Comparison of ENCODE assay signal across 14 cellular contexts in the genomic region with DNA sequence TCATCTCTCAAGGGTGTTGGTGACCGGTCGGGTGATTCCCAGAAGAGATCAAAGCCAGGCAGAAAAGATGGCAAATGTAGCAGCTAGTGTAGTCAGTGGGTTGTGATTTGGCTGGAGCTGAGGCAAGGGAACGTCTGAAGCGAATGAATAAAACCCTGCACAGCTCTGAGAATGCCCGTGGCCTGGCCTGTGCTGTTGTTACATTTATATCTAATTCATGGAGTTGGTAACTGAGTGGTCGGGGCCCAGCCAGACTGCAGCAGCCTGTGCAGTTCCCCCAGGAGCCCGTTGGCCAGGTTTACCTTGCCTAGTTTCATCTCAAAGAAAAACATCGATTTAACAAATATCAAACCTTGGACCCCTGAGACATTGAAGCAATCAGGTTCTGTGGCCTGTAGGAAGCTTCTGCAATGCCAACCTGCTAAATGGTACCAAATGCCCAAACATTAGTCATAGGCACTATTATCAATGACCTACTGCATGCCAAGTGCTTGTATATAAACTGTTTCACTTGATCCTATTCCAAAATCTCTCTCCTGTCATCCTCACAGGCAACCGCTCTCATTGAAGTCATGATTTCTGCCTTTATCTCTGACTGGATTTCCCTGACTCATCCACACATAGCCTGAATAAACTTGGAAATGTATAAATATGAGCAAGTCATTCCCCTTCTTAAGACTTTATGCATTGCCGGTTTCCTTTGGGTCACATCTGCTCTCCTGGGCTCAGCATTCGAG.
DNase-seq lines count a peak whose midpoint lies in the region; ATAC-seq, FAIRE-seq and TF ChIP-seq lines count a peak whose summit lies in the region.
"Had no signal": no experiment of that assay in that cellular context is flagged by ENCODE, and none has a peak within 500 bp of the region (broad histone marks: within the 10 kb centered on the region; RNA-seq: fewer than 3 reads in every experiment).

No MANE protein-coding gene starts in this region.

- H4K20me1 ChIP-seq in endothelial cell of umbilical vein (replicated peaks; ENCODE audit: control insufficient read depth, extremely low read depth, insufficient read depth, low read length), result no peaks in the 10 kb centered on the region

- no peaks in the 10 kb centered on the region for H3K27me3 ChIP-seq in ACC112 (ENCODE audit: insufficient read depth, low read length)
- no peaks in the 10 kb centered on the region for H3K27me3 ChIP-seq in endothelial cell of umbilical vein (ENCODE audit: control insufficient read depth in 2 of 2, insufficient read depth in 2 of 2, low read length in 2 of 2)
- H3K27me3 ChIP-seq in CD4-positive, alpha-beta memory T cell (ENCODE audit: insufficient read depth, low read length), result no peaks in the 10 kb centered on the region

- peaks cover 0 to 2% (median 0%) of the 10 kb centered on the region in 8 donors for H3K9me3 Mint-ChIP-seq in CD4-positive, alpha-beta memory T cell
- H3K9me3 Mint-ChIP-seq: endodermal cell had no signal

- H3K36me3 Mint-ChIP-seq in CD4-positive, alpha-beta memory T cell, result no peaks in the 10 kb centered on the region

- peak overlapping the region; percentile 82 for H3K27ac ChIP-seq in ACC112 (ENCODE audit: low read depth, low read length)
- H3K27ac ChIP-seq in endothelial cell of umbilical vein (ENCODE audit: insufficient read depth, low read depth, low read length), result no peak overlapping the region
- H3K27ac ChIP-seq in CD4-positive, alpha-beta memory T cell (ENCODE audit: low read depth, low read length), result no peak overlapping the region

- H3K27me3 Mint-ChIP-seq in CD4-positive, alpha-beta memory T cell, result peaks cover 0 to 1% of the 10 kb centered on the region in 2 donors

- no TSS peak for BruUV-seq in endothelial cell of umbilical vein (replicated peaks; lab: Mats Ljungman, UMichigan)

- no peak overlapping the region for H3K4me3 ChIP-seq in ACC112 (ENCODE audit: low read depth, low read length)
- H3K4me3 ChIP-seq in endothelial cell of umbilical vein (replicated peaks in 1 of 3; ENCODE audit: insufficient read depth in 1 of 3, low read depth in 1 of 3, low read length in 3 of 3), result no peak overlapping the region
- H3K4me3 ChIP-seq in CD4-positive, alpha-beta memory T cell (ENCODE audit: low read length in 2 of 2), result no peak overlapping the region

- H3K36me3 ChIP-seq in ACC112 (ENCODE audit: insufficient read depth, low read length) (no peaks in the 10 kb centered on the region), endothelial cell of umbilical vein (ENCODE audit: control insufficient read depth in 2 of 2, extremely low read depth in 1 of 2, insufficient read depth in 2 of 2, low read length in 2 of 2) (no peaks in the 10 kb centered on the region)
- no peaks in the 10 kb centered on the region for H3K36me3 ChIP-seq in CD4-positive, alpha-beta memory T cell (ENCODE audit: insufficient read depth, low read length)

- FAIRE-seq in endothelial cell of umbilical vein (lab: Jason Lieb, UNC), result no peak

- no peaks in the 10 kb centered on the region for H3K4me1 Mint-ChIP-seq in CD4-positive, alpha-beta memory T cell
- H3K4me1 Mint-ChIP-seq: B cell had no signal

- H2AFZ ChIP-seq in ACC112 (ENCODE audit: low read length, unreplicated experiment), result no peak overlapping the region
- no peak overlapping the region for H2AFZ ChIP-seq in endothelial cell of umbilical vein (ENCODE audit: low read depth, low read length)

- H3K79me2 ChIP-seq in ACC112 (ENCODE audit: control insufficient read depth, insufficient read depth, low read length, unreplicated experiment) (no peaks in the 10 kb centered on the region), endothelial cell of umbilical vein (ENCODE audit: control insufficient read depth, insufficient read depth, low read length) (no peaks in the 10 kb centered on the region)

- H3K27ac Mint-ChIP-seq in CD4-positive, alpha-beta memory T cell, result no peak overlapping the region
- H3K27ac Mint-ChIP-seq: B cell, endodermal cell had no signal

- no peak overlapping the region for H3K4me3 Mint-ChIP-seq in CD4-positive, alpha-beta memory T cell
- H3K4me3 Mint-ChIP-seq: B cell, endodermal cell had no signal

- no peak for TF ChIP-seq CTCF in endothelial cell of umbilical vein (IDR thresholded peaks at IDR 0.05; ENCODE audit: extremely low read depth in 1 of 2, insufficient read depth in 1 of 2, low read depth in 1 of 2, low read length in 2 of 2)
- TF ChIP-seq CTCF in omental fat pad (IDR thresholded peaks at IDR 0.05), result no peak

- DNase-seq in NCI-H226, result peak; percentile 81
- peak; percentile 53 for DNase-seq in endothelial cell of umbilical vein (ENCODE audit: low read depth, low spot score)
- no peak for DNase-seq in omental fat pad (ENCODE audit: low spot score)
- no peak for DNase-seq in NCI-H1105 treated with DMSO at 0.1 percent for 48 hours (lab: John Stamatoyannopoulos, UW)
- no peak for DNase-seq in CD4-positive, alpha-beta memory T cell
- DNase-seq: activated CD4-positive, CD25-positive, alpha-beta regulatory T cell; activated effector memory CD4-positive, alpha-beta T cell treated with Interleukin-2 at 50 U/mL for 16 hours; endodermal cell; left cardiac atrium had no signal

- peak; percentile 64 for ATAC-seq in omental fat pad (ENCODE audit: low FRiP score)
- ATAC-seq in GM19351 (IDR thresholded peaks at IDR 0.05; ENCODE audit: unreplicated experiment), result no peak
- no peak for ATAC-seq in GM21528 (IDR thresholded peaks at IDR 0.05; ENCODE audit: low FRiP score, unreplicated experiment)
- ATAC-seq: Panc1 had no signal

- no peak overlapping the region for H3K4me2 ChIP-seq in endothelial cell of umbilical vein (ENCODE audit: insufficient read depth, low read length)

- TF ChIP-seq POLR2A in endothelial cell of umbilical vein (IDR thresholded peaks at IDR 0.05; ENCODE audit: low read depth, low read length), result no peak

- no peaks in the 10 kb centered on the region for H3K9me3 ChIP-seq in endothelial cell of umbilical vein (replicated peaks; ENCODE audit: control insufficient read depth, insufficient read depth, low read length)
- no peaks in the 10 kb centered on the region for H3K9me3 ChIP-seq in CD4-positive, alpha-beta memory T cell (ENCODE audit: control insufficient read depth in 1 of 2, low read length in 2 of 2)

- intact Hi-C loops in endothelial cell of umbilical vein (cut with micrococcal nuclease), result no loop called here
- intact Hi-C loops in CD4-positive, alpha-beta memory T cell (cut with micrococcal nuclease), result no loop called here

- POLR2A ChIA-PET in endothelial cell of umbilical vein (lab: Charles Lee), result no interaction called here
- POLR2A ChIA-PET in CD4-positive, alpha-beta memory T cell (lab: Charles Lee; ENCODE audit: partially characterized antibody), result no interaction called here

- CTCF ChIA-PET in endothelial cell of umbilical vein (lab: Charles Lee), result interaction anchor here (1.5 kb wide), 1 partner anchor 23 kb away, joined by 3 read pairs; no protein-coding TSS in a partner anchor
- CTCF ChIA-PET in CD4-positive, alpha-beta memory T cell (lab: Charles Lee; ENCODE audit: partially characterized antibody), result no interaction called here

- no peaks in the 10 kb centered on the region for H3K9me1 ChIP-seq in endothelial cell of umbilical vein (replicated peaks; ENCODE audit: control insufficient read depth, extremely low read depth, insufficient read depth, low read length)

- H3K9ac ChIP-seq in endothelial cell of umbilical vein (replicated peaks; ENCODE audit: extremely low read depth, insufficient read depth, low read length), result no peak overlapping the region

- dilution Hi-C loops in endothelial cell of umbilical vein (cut with MboI; ENCODE audit: extremely low pct_ligation_motif_present, low sequenced_read_pairs), result no loop called here

- peaks cover 33% of the 10 kb centered on the region for H3K4me1 ChIP-seq in ACC112 (ENCODE audit: control insufficient read depth, insufficient read depth, low read length, unreplicated experiment)
- peaks cover 5% of the 10 kb centered on the region for H3K4me1 ChIP-seq in endothelial cell of umbilical vein (ENCODE audit: control insufficient read depth, extremely low read depth, insufficient read depth, low read length)
- no peaks in the 10 kb centered on the region for H3K4me1 ChIP-seq in CD4-positive, alpha-beta memory T cell (ENCODE audit: insufficient read depth, low read length)

TF ChIP-seq in endothelial cell of umbilical vein, 7 proteins besides CTCF, POLR2A, EP300 and RAD21:
- no peak for TF ChIP-seq JUN (IDR thresholded peaks at IDR 0.05; ENCODE audit: borderline replicate concordance, insufficient read depth, insufficient read length, low read depth)
- peak; percentile 80 for TF ChIP-seq GATA2 (IDR thresholded peaks at IDR 0.05; ENCODE audit: insufficient read depth, insufficient read length, low read depth, low read length)
- peak; percentile 55 for TF ChIP-seq FOS (IDR thresholded peaks at IDR 0.05; ENCODE audit: borderline replicate concordance, insufficient read depth, low read length)
- TF ChIP-seq POLR2AphosphoS5 (IDR thresholded peaks at IDR 0.05; ENCODE audit: insufficient read depth, low read depth, low read length), result no peak
- TF ChIP-seq EZH2 (IDR thresholded peaks at IDR 0.05; ENCODE audit: borderline replicate concordance, low read depth, low read length, severe bottlenecking), result no peak
- no peak for TF ChIP-seq MYC (IDR thresholded peaks at IDR 0.05; ENCODE audit: low read depth, low read length)
- TF ChIP-seq, protein P1, sequence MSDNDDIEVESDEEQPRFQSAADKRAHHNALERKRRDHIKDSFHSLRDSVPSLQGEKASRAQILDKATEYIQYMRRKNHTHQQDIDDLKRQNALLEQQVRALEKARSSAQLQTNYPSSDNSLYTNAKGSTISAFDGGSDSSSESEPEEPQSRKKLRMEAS (IDR thresholded peaks at IDR 0.05; ENCODE audit: insufficient read depth, insufficient read length), result no peak

Comparison
In these comparisons a context has a peak if more than half of its experiments do, and no peak if none do; other contexts are left out.
1. DNase-seq: peak in NCI-H226 (single experiment) and endothelial cell of umbilical vein (single experiment); none in omental fat pad (single experiment), NCI-H1105 treated with DMSO at 0.1 percent for 48 hours (single experiment) and CD4-positive, alpha-beta memory T cell (0 of 5).